In the genomic region with DNA sequence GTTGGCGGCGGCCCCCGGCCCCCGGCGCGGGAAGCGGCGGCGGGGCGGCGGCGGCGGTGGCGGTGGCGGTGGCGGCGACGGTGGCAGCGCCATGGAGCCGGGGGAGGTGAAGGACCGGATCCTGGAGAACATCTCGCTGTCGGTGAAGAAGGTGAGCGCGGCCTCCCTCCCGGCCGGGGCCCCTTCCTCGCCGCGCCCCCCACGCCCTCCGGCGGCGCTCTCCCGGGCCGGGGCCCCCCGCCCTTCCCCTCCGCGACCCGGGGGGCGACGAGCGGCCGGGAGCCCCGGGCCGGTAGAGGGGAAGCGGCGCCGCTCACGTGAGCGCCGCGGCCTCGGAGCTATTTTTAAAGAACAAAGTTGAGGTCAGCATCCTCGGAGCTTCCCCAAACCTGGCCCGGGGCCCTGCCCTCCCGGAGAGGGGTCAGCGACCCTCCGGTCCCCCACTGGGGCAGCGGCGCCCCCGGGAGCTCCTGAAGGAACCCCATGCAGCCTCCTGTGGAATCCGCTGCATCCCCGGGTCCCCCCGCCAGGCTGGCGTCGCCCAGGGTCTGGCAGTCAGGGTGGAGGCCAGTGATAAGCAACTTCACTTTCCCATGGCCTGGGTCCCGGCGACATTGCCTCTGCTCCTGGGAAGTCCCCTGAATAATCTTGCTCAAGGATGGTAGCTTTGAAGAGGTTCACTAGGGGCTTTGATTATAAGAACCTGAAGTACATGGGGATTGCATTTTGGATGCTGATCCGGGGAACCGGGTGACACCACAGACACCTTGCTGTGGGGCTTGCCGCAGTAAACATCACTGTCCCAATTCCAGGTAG, we compare ENCODE assay signal across 8 cellular contexts.
DNase-seq lines count a peak whose midpoint lies in the region; ATAC-seq and TF ChIP-seq lines count a peak whose summit lies in the region.

No MANE protein-coding gene starts in this region.

- ATAC-seq in GM18505 (IDR thresholded peaks at IDR 0.05; ENCODE audit: unreplicated experiment) (peak; percentile 23), GM18520 (IDR thresholded peaks at IDR 0.05; ENCODE audit: unreplicated experiment) (no peak), HG03521 (IDR thresholded peaks at IDR 0.05; ENCODE audit: unreplicated experiment) (no peak)

- H3K27ac Mint-ChIP-seq in activated T-cell treated with anti-CD3 and anti-CD28 coated beads, Interleukin-2, amount 50 U/mL, for 24 hours = peak overlapping the region; percentile 93
- H3K27ac Mint-ChIP-seq in nephron progenitor cell = peak overlapping the region; percentile 88

- TF ChIP-seq CTCF in fibroblast of mammary gland (conservative IDR thresholded peaks at IDR 0.05; ENCODE audit: control insufficient read depth, insufficient read depth, low read depth, low read length) (peak; percentile 1), nephron progenitor cell (IDR thresholded peaks at IDR 0.05) (no peak)

- peak overlapping the region; percentile 81 for H3K4me3 ChIP-seq in fibroblast of mammary gland (ENCODE audit: control insufficient read depth, low read depth, low read length)

- no peak for TF ChIP-seq POLR2A in GM18505 (IDR thresholded peaks at IDR 0.05; ENCODE audit: borderline replicate concordance, extremely low read depth, insufficient read depth, insufficient read length)

- H3K4me1 Mint-ChIP-seq in activated T-cell treated with anti-CD3 and anti-CD28 coated beads, Interleukin-2, amount 50 U/mL, for 24 hours (ENCODE audit: low read depth) = peaks cover 47% of the 10 kb centered on the region
- peaks cover 21% of the 10 kb centered on the region for H3K4me1 Mint-ChIP-seq in nephron progenitor cell

- H3K9me3 Mint-ChIP-seq in activated T-cell treated with anti-CD3 and anti-CD28 coated beads, Interleukin-2, amount 50 U/mL, for 24 hours = no peaks in the 10 kb centered on the region
- H3K9me3 Mint-ChIP-seq in nephron progenitor cell = peaks cover 6% of the 10 kb centered on the region

- in situ Hi-C loops in ACHN (cut with HindIII; ENCODE audit: low pct_ligation_motif_present, low pct_unique_long_range_greater_than_20kb, low sequenced_read_pairs) = no loop called here

- peaks cover 22% of the 10 kb centered on the region for H3K36me3 Mint-ChIP-seq in activated T-cell treated with anti-CD3 and anti-CD28 coated beads, Interleukin-2, amount 50 U/mL, for 24 hours (ENCODE audit: low read depth)
- H3K36me3 Mint-ChIP-seq in nephron progenitor cell (ENCODE audit: low read depth) = peaks cover 24% of the 10 kb centered on the region

- DNase-seq in ACHN (peak; percentile 18), LoVo (ENCODE audit: low spot score) (peak; percentile 18), fibroblast of mammary gland (ENCODE audit: low read depth) (peak; percentile 16), nephron progenitor cell (peak; percentile 59)
- peak; percentile 67 for DNase-seq in activated T-cell treated with anti-CD3 and anti-CD28 coated beads, Interleukin-2, amount 50 U/mL, for 24 hours

- peak overlapping the region; percentile 88 for H3K4me3 Mint-ChIP-seq in activated T-cell treated with anti-CD3 and anti-CD28 coated beads, Interleukin-2, amount 50 U/mL, for 24 hours
- H3K4me3 Mint-ChIP-seq in nephron progenitor cell = peak overlapping the region; percentile 92

- no peaks in the 10 kb centered on the region for H3K27me3 Mint-ChIP-seq in activated T-cell treated with anti-CD3 and anti-CD28 coated beads, Interleukin-2, amount 50 U/mL, for 24 hours
- H3K27me3 Mint-ChIP-seq in nephron progenitor cell (ENCODE audit: low read depth, poor library complexity) = peaks cover 4% of the 10 kb centered on the region

Comparison
In these comparisons a context has a peak if more than half of its experiments do, and no peak if none do; other contexts are left out.
1. DNase-seq: peak in every context shown above with its lines; median percentile 67 in activated T-cell treated with anti-CD3 and anti-CD28 coated beads, Interleukin-2, amount 50 U/mL, for 24 hours; 59 in nephron progenitor cell; 18 in ACHN; 18 in LoVo; 16 in fibroblast of mammary gland.